ENCODE assay signal across 1 cellular context in the genomic region with DNA sequence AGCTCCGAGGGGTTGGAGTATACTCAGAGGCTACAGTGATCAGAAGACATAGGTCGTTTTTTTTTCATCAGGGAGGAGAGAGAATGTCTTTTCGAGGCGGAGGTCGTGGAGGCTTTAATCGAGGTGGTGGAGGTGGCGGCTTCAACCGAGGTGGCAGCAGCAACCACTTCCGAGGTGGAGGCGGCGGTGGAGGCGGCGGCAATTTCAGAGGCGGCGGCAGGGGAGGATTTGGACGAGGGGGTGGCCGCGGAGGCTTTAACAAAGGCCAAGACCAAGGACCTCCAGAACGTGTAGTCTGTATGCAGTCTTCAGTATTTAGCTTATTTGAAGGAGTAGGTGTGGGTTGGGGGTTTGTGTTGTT.
TF ChIP-seq lines count a peak whose summit lies in the region.

No MANE protein-coding gene starts in this region.

TF ChIP-seq in endothelial cell of umbilical vein, 7 proteins besides CTCF, POLR2A, EP300 and RAD21:
- TF ChIP-seq, protein P1, sequence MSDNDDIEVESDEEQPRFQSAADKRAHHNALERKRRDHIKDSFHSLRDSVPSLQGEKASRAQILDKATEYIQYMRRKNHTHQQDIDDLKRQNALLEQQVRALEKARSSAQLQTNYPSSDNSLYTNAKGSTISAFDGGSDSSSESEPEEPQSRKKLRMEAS (IDR thresholded peaks at IDR 0.05; ENCODE audit: insufficient read depth, insufficient read length), result no peak
- TF ChIP-seq JUN (IDR thresholded peaks at IDR 0.05; ENCODE audit: borderline replicate concordance, insufficient read depth, insufficient read length, low read depth), result no peak
- no peak for TF ChIP-seq MYC (IDR thresholded peaks at IDR 0.05; ENCODE audit: low read depth, low read length)
- no peak for TF ChIP-seq POLR2AphosphoS5 (IDR thresholded peaks at IDR 0.05; ENCODE audit: insufficient read depth, low read depth, low read length)
- no peak for TF ChIP-seq GATA2 (IDR thresholded peaks at IDR 0.05; ENCODE audit: insufficient read depth, insufficient read length, low read depth, low read length)
- no peak for TF ChIP-seq EZH2 (IDR thresholded peaks at IDR 0.05; ENCODE audit: borderline replicate concordance, low read depth, low read length, severe bottlenecking)
- no peak for TF ChIP-seq FOS (IDR thresholded peaks at IDR 0.05; ENCODE audit: borderline replicate concordance, insufficient read depth, low read length)
